In genomic region chr4:123785515-123785914, GRCh38 we compare ENCODE assay signal across 13 cellular contexts.
DNase-seq lines count a peak whose midpoint lies in the region; ATAC-seq, FAIRE-seq and TF ChIP-seq lines count a peak whose summit lies in the region.
"Had no signal": no experiment of that assay in that cellular context is flagged by ENCODE, and none has a peak within 500 bp of the region (broad histone marks: within the 10 kb centered on the region; RNA-seq: fewer than 3 reads in every experiment).

No MANE protein-coding gene starts in this region.

- no peaks in the 10 kb centered on the region for H3K27me3 ChIP-seq in bronchial epithelial cell (ENCODE audit: control insufficient read depth, insufficient read depth, low read length)
- H3K27me3 ChIP-seq: SJSA1 had no signal

- DNase-seq in GM04503 (ENCODE audit: low read depth) (peak; percentile 95), bronchial epithelial cell (ENCODE audit: low read depth) (peak; percentile 50), iPS DF 19.7 (ENCODE audit: low read depth, low spot score) (peak; percentile 70), retinal pigment epithelial cell (ENCODE audit: low read depth) (peak; percentile 8), NCI-H2196 (lab: John Stamatoyannopoulos, UW; ENCODE audit: unreplicated experiment) (no peak), DMS153 treated with DMSO at 0.1 percent for 48 hours (lab: John Stamatoyannopoulos, UW; ENCODE audit: unreplicated experiment) (no peak)
- DNase-seq: activated CD8-positive, alpha-beta T cell treated with anti-CD3 and anti-CD28 coated beads, Interleukin-2, amount 10 ng/mL, durations not matched to agents 7 days and 5 days; NCI-H2107; stimulated activated CD4-positive, alpha-beta T cell treated with anti-CD3 and anti-CD28 coated beads, Interleukin-2, amount 100 ng/mL, for 24 hours had no signal

- H3K36me3 ChIP-seq in bronchial epithelial cell (ENCODE audit: control insufficient read depth, insufficient read depth, low read length): no peaks in the 10 kb centered on the region
- H3K36me3 ChIP-seq: SJSA1 had no signal

- no peak for ATAC-seq in GM18907 (IDR thresholded peaks at IDR 0.05; ENCODE audit: unreplicated experiment)
- ATAC-seq in GM18511 (IDR thresholded peaks at IDR 0.05; ENCODE audit: unreplicated experiment): no peak
- ATAC-seq: activated CD8-positive, alpha-beta T cell treated with anti-CD3 and anti-CD28 coated beads, Interleukin-2, amount 10 ng/mL, durations not matched to agents 7 days and 5 days had no signal

- H3K4me3 ChIP-seq in bronchial epithelial cell (ENCODE audit: low read depth, low read length): no peak overlapping the region
- H3K4me3 ChIP-seq in retinal pigment epithelial cell (ENCODE audit: low read length): no peak overlapping the region
- H3K4me3 ChIP-seq: SJSA1 had no signal

- TF ChIP-seq CTCF in bronchial epithelial cell (IDR thresholded peaks at IDR 0.05; ENCODE audit: insufficient read depth, low read length, severe bottlenecking) (no peak), retinal pigment epithelial cell (conservative IDR thresholded peaks at IDR 0.05; ENCODE audit: low read depth, low read length) (no peak)

- FAIRE-seq in bronchial epithelial cell (lab: Jason Lieb, UNC): no peak
- FAIRE-seq: GM12892 had no signal

Comparison
In these comparisons a context has a peak if more than half of its experiments do, and no peak if none do; other contexts are left out.
1. DNase-seq: peak in GM04503 (single experiment), bronchial epithelial cell (single experiment), iPS DF 19.7 (single experiment) and retinal pigment epithelial cell (single experiment); none in NCI-H2196 (single experiment) and DMS153 treated with DMSO at 0.1 percent for 48 hours (single experiment).